Comparison of ENCODE assay signal across 24 cellular contexts in genomic region chr4:124415206-124415605, GRCh38.
DNase-seq lines count a peak whose midpoint lies in the region; ATAC-seq, FAIRE-seq and TF ChIP-seq lines count a peak whose summit lies in the region.
"Had no signal": no experiment of that assay in that cellular context is flagged by ENCODE, and none has a peak within 500 bp of the region (broad histone marks: within the 10 kb centered on the region; RNA-seq: fewer than 3 reads in every experiment).

No MANE protein-coding gene starts in this region.

- H3K9ac ChIP-seq in GM23248 (peak overlapping the region; percentile 75), astrocyte (ENCODE audit: low read length) (peak overlapping the region; percentile 65), skeletal muscle satellite cell (ENCODE audit: low read depth, low read length) (peak overlapping the region; percentile 84)

- no peaks in the 10 kb centered on the region for H3K36me3 Mint-ChIP-seq in astrocyte (ENCODE audit: low read depth, unreplicated experiment)
- H3K36me3 Mint-ChIP-seq: activated CD4-positive, alpha-beta memory T cell treated with anti-CD3 and anti-CD28 coated beads for 36 hours had no signal

- H3K27me3 ChIP-seq in GM23248 (replicated peaks; ENCODE audit: insufficient read depth) (no peaks in the 10 kb centered on the region), astrocyte (ENCODE audit: insufficient read depth, low read length) (no peaks in the 10 kb centered on the region), skeletal muscle satellite cell (ENCODE audit: control insufficient read depth, insufficient read depth, low read length) (no peaks in the 10 kb centered on the region), aorta (ENCODE audit: control insufficient read depth in 1 of 2, insufficient read depth in 2 of 2, low read length in 1 of 2) (no peaks in the 10 kb centered on the region)
- H3K27me3 ChIP-seq: esophagus muscularis mucosa, pancreas, tibial artery had no signal

- no peak for ATAC-seq in aorta (ENCODE audit: low FRiP score)
- ATAC-seq: pancreas had no signal

- H3K4me3 ChIP-seq in GM23248 (peak overlapping the region; percentile 65), astrocyte (ENCODE audit: insufficient read depth, low read depth, low read length) (peak overlapping the region; percentile 43), skeletal muscle satellite cell (ENCODE audit: low read length) (peak overlapping the region; percentile 65), aorta (ENCODE audit: low read length in 2 of 2) (no peak overlapping the region)
- H3K4me3 ChIP-seq: esophagus muscularis mucosa, pancreas, PC-9, tibial artery had no signal

- intact Hi-C loops in aorta (cut with DNase I), result no loop called here

- DNase-seq in GM23248, result peak; percentile 66
- DNase-seq in astrocyte (ENCODE audit: low read depth), result peak; percentile 64
- peak; percentile 80 for DNase-seq in foreskin melanocyte
- DNase-seq in aorta, result no peak
- DNase-seq in NCI-H1092 treated with DMSO at 0.1 percent for 48 hours (lab: John Stamatoyannopoulos, UW), result no peak
- DNase-seq in ecto neural progenitor cell (ENCODE audit: low spot score), result no peak
- no peak for DNase-seq in HPDE6-E6E7 (ENCODE audit: extremely low spot score)
- DNase-seq: activated CD4-positive, alpha-beta memory T cell treated with anti-CD3 and anti-CD28 coated beads for 36 hours; activated naive CD4-positive, alpha-beta T cell treated with anti-CD3 and anti-CD28 coated beads, Interleukin-2, amount 50 U/mL, for 16 hours; activated T-cell treated with anti-CD3 and anti-CD28 coated beads, Interleukin-2, amount 50 U/mL, for 24 hours; C1 segment of cervical spinal cord; DMS 273 treated with DMSO at 0.1 percent for 48 hours; H7; hippocampal formation; Karpas-422; NCI-H1417; NCI-H2171 treated with DMSO at 0.1 percent for 48 hours; NCI-H82; pancreas; PC-9; tibial artery had no signal

- H3K4me1 ChIP-seq in GM23248 (ENCODE audit: insufficient read depth), result peaks cover 20% of the 10 kb centered on the region
- peaks cover 3% of the 10 kb centered on the region for H3K4me1 ChIP-seq in astrocyte (ENCODE audit: insufficient read depth, low read length)
- H3K4me1 ChIP-seq in skeletal muscle satellite cell (ENCODE audit: control insufficient read depth, insufficient read depth, low read length), result peaks cover 53% of the 10 kb centered on the region
- H3K4me1 ChIP-seq in aorta (ENCODE audit: control insufficient read depth in 1 of 2, insufficient read depth in 2 of 2, low read length in 2 of 2), result no peaks in the 10 kb centered on the region
- H3K4me1 ChIP-seq: pancreas, tibial artery had no signal

- no peak overlapping the region for H3K27ac Mint-ChIP-seq in astrocyte (ENCODE audit: unreplicated experiment)
- H3K27ac Mint-ChIP-seq: activated CD4-positive, alpha-beta memory T cell treated with anti-CD3 and anti-CD28 coated beads for 36 hours; activated T-cell treated with anti-CD3 and anti-CD28 coated beads, Interleukin-2, amount 50 U/mL, for 24 hours had no signal

- H3K4me2 ChIP-seq in GM23248 (ENCODE audit: unreplicated experiment) (peak overlapping the region; percentile 56), astrocyte (ENCODE audit: low read length) (peak overlapping the region; percentile 79), skeletal muscle satellite cell (ENCODE audit: low read length) (peak overlapping the region; percentile 89)
- H3K4me2 ChIP-seq: PC-9 had no signal

- no peak for TF ChIP-seq CTCF in astrocyte (IDR thresholded peaks at IDR 0.05; ENCODE audit: insufficient read depth, low read depth, low read length)

- no peaks in the 10 kb centered on the region for H3K9me2 ChIP-seq in GM23248 (ENCODE audit: insufficient read depth)

- no peaks in the 10 kb centered on the region for H3K9me3 ChIP-seq in GM23248 (ENCODE audit: low read depth)
- no peaks in the 10 kb centered on the region for H3K9me3 ChIP-seq in astrocyte (ENCODE audit: insufficient read depth, low read depth, low read length)
- no peaks in the 10 kb centered on the region for H3K9me3 ChIP-seq in skeletal muscle satellite cell (replicated peaks; ENCODE audit: low read length)
- H3K9me3 ChIP-seq in aorta (ENCODE audit: control insufficient read depth, low read length), result no peaks in the 10 kb centered on the region
- H3K9me3 ChIP-seq: esophagus muscularis mucosa, pancreas, tibial artery had no signal

- H3K79me2 ChIP-seq in GM23248 (ENCODE audit: insufficient read depth), result no peaks in the 10 kb centered on the region
- H3K79me2 ChIP-seq in astrocyte (ENCODE audit: insufficient read depth, low read length), result no peaks in the 10 kb centered on the region

- H2AFZ ChIP-seq in GM23248 (peak overlapping the region; percentile 81), astrocyte (ENCODE audit: low read depth, low read length) (peak overlapping the region; percentile 71)
- H2AFZ ChIP-seq: PC-9 had no signal

- peaks cover 5% of the 10 kb centered on the region for H3K9me3 Mint-ChIP-seq in astrocyte (ENCODE audit: unreplicated experiment)
- H3K9me3 Mint-ChIP-seq: activated CD4-positive, alpha-beta memory T cell treated with anti-CD3 and anti-CD28 coated beads for 36 hours; activated T-cell treated with anti-CD3 and anti-CD28 coated beads, Interleukin-2, amount 50 U/mL, for 24 hours had no signal

- no peaks in the 10 kb centered on the region for H4K20me1 ChIP-seq in GM23248 (ENCODE audit: insufficient read depth)
- no peaks in the 10 kb centered on the region for H4K20me1 ChIP-seq in astrocyte (ENCODE audit: insufficient read depth, low read length)

- no peaks in the 10 kb centered on the region for H3K27me3 Mint-ChIP-seq in astrocyte (ENCODE audit: low read depth, unreplicated experiment)
- H3K27me3 Mint-ChIP-seq: activated CD4-positive, alpha-beta memory T cell treated with anti-CD3 and anti-CD28 coated beads for 36 hours; activated T-cell treated with anti-CD3 and anti-CD28 coated beads, Interleukin-2, amount 50 U/mL, for 24 hours had no signal

- H3K27ac ChIP-seq in GM23248 (peak overlapping the region; percentile 79), astrocyte (ENCODE audit: low read depth, low read length) (no peak overlapping the region), aorta (ENCODE audit: low read depth in 1 of 2, low read length in 2 of 2) (no peak overlapping the region)
- H3K27ac ChIP-seq: pancreas, PC-9 had no signal

- 26 to 33% methylated on average over 6 of the region's 6 CpGs for WGBS in GM23248 (ENCODE audit: low coverage in 1 of 2, low lambda C conversion rate in 2 of 2, missing lambda C conversion rate in 2 of 2), 2 experiments
- 25 to 28% methylated on average over 6 of the region's 6 CpGs for WGBS in aorta, 2 donors

- no peak for FAIRE-seq in astrocyte (lab: Jason Lieb, UNC)
- FAIRE-seq: bronchial epithelial cell, pancreas had no signal

- peaks cover 17% of the 10 kb centered on the region; the same call in 1 of the 2 replicates for H3F3A ChIP-seq in GM23248 (ENCODE audit: insufficient read depth)

- no peak overlapping the region for H3K4me3 Mint-ChIP-seq in astrocyte (ENCODE audit: unreplicated experiment)
- H3K4me3 Mint-ChIP-seq: activated CD4-positive, alpha-beta memory T cell treated with anti-CD3 and anti-CD28 coated beads for 36 hours; activated T-cell treated with anti-CD3 and anti-CD28 coated beads, Interleukin-2, amount 50 U/mL, for 24 hours had no signal

- H3K4me1 Mint-ChIP-seq in astrocyte (ENCODE audit: low read depth, unreplicated experiment), result no peaks in the 10 kb centered on the region

- in situ Hi-C loops in GM23248 (cut with MboI), result no loop called here

- H3K36me3 ChIP-seq in GM23248 (ENCODE audit: low read depth) (no peaks in the 10 kb centered on the region), astrocyte (ENCODE audit: insufficient read depth, low read length) (no peaks in the 10 kb centered on the region), skeletal muscle satellite cell (ENCODE audit: insufficient read depth, low read length) (no peaks in the 10 kb centered on the region), aorta (ENCODE audit: control insufficient read depth in 1 of 2, insufficient read depth in 2 of 2, low read length in 1 of 2) (no peaks in the 10 kb centered on the region)
- H3K36me3 ChIP-seq: esophagus muscularis mucosa, pancreas, tibial artery had no signal

Comparison
In these comparisons a context has a peak if more than half of its experiments do, and no peak if none do; other contexts are left out.
1. DNase-seq: peak in GM23248 (single experiment), astrocyte (single experiment) and foreskin melanocyte (single experiment); none in aorta (0 of 2), NCI-H1092 treated with DMSO at 0.1 percent for 48 hours (single experiment), ecto neural progenitor cell (single experiment) and HPDE6-E6E7 (single experiment).
2. H3K4me3 ChIP-seq: peak in GM23248 (single experiment), astrocyte (single experiment) and skeletal muscle satellite cell (single experiment); none in aorta (0 of 2).
3. Peak in every context shown above with its lines, with median percentiles within 50 percentile points of each other: H3K4me2 ChIP-seq and H3K9ac ChIP-seq.